1 cellular context compared by ENCODE assay signal in genomic region chr15:68791431-68792283, GRCh38.
TF ChIP-seq lines count a peak whose summit lies in the region.

No MANE protein-coding gene starts in this region.

TF ChIP-seq in GM12878, 131 proteins besides CTCF, POLR2A, EP300 and RAD21 (continued from another document and continues in another):
- no peak for TF ChIP-seq E4F1 (IDR thresholded peaks at IDR 0.05; ENCODE audit: borderline replicate concordance, partially characterized antibody)
- no peak for TF ChIP-seq HCFC1 (IDR thresholded peaks at IDR 0.05; ENCODE audit: low read length)
- no peak for TF ChIP-seq ZBTB11 (CRISPR knock-in tag; IDR thresholded peaks at IDR 0.05)
- no peak for TF ChIP-seq ZNF24 (IDR thresholded peaks at IDR 0.05)
- no peak for TF ChIP-seq CEBPZ (IDR thresholded peaks at IDR 0.05; ENCODE audit: low read depth, low read length)
- peak; percentile 55 for TF ChIP-seq MTA3 (IDR thresholded peaks at IDR 0.05; ENCODE audit: borderline replicate concordance, low read length)
- no peak for TF ChIP-seq HSF1 (IDR thresholded peaks at IDR 0.05; ENCODE audit: low read depth, low read length)
- TF ChIP-seq SREBF1 (IDR thresholded peaks at IDR 0.05; ENCODE audit: low read length) = no peak
- no peak for TF ChIP-seq SIX5 (IDR thresholded peaks at IDR 0.05; ENCODE audit: low read depth, low read length, severe bottlenecking)
- TF ChIP-seq JUNB (IDR thresholded peaks at IDR 0.05) = peak; percentile 34; the same call in 1 of the 2 replicates
- no peak for TF ChIP-seq E2F4 (IDR thresholded peaks at IDR 0.05; ENCODE audit: low read depth, low read length)
- no peak for TF ChIP-seq ESRRA (IDR thresholded peaks at IDR 0.05; ENCODE audit: low read length)
- TF ChIP-seq BCL3 (IDR thresholded peaks at IDR 0.05; ENCODE audit: borderline replicate concordance, insufficient read depth, low read depth, low read length, poor library complexity, severe bottlenecking) = peak; percentile 48
- no peak for TF ChIP-seq NRF1 (conservative IDR thresholded peaks at IDR 0.05; ENCODE audit: low read depth, low read length)
- TF ChIP-seq RCOR1 (conservative IDR thresholded peaks at IDR 0.05; ENCODE audit: low read depth, low read length) = no peak
- TF ChIP-seq TCF3 (IDR thresholded peaks at IDR 0.05; ENCODE audit: borderline replicate concordance, insufficient read depth, low read depth, low read length) = 0 out of 2 replicates have a peak, but pooled peaks have one; percentile 9
- no peak for TF ChIP-seq FOS (IDR thresholded peaks at IDR 0.05; ENCODE audit: borderline replicate concordance, extremely low read depth, insufficient read length)
- TF ChIP-seq ZNF207 (IDR thresholded peaks at IDR 0.05; ENCODE audit: borderline replicate concordance) = no peak
- TF ChIP-seq SP1 (IDR thresholded peaks at IDR 0.05; ENCODE audit: low read depth, low read length) = no peak
- no peak for TF ChIP-seq SMAD1 (IDR thresholded peaks at IDR 0.05; ENCODE audit: low read depth, partially characterized antibody)
- TF ChIP-seq CUX1 (IDR thresholded peaks at IDR 0.05; ENCODE audit: insufficient replicate concordance, low read depth, low read length) = peak; percentile 52
- peak; percentile 97 for TF ChIP-seq RUNX3 (IDR thresholded peaks at IDR 0.05; ENCODE audit: low read length)
- no peak for TF ChIP-seq ELK1 (IDR thresholded peaks at IDR 0.05; ENCODE audit: low read depth, low read length)
- no peak for TF ChIP-seq PKNOX1 (IDR thresholded peaks at IDR 0.05)
- TF ChIP-seq WRNIP1 (IDR thresholded peaks at IDR 0.05; ENCODE audit: borderline replicate concordance, low read depth, low read length) = peak; percentile 97; the same call in 1 of the 2 replicates
- no peak for TF ChIP-seq BMI1 (IDR thresholded peaks at IDR 0.05; ENCODE audit: borderline replicate concordance)
- no peak for TF ChIP-seq RBBP5 (conservative IDR thresholded peaks at IDR 0.05)
- no peak for TF ChIP-seq NR2C1 (IDR thresholded peaks at IDR 0.05)
- TF ChIP-seq ATF3 (IDR thresholded peaks at IDR 0.05; ENCODE audit: borderline replicate concordance, extremely low read depth, low read depth, low read length) = no peak
- TF ChIP-seq USF2 (IDR thresholded peaks at IDR 0.05; ENCODE audit: borderline replicate concordance, low read depth, low read length) = no peak
- TF ChIP-seq ZZZ3 (IDR thresholded peaks at IDR 0.05; ENCODE audit: control insufficient read depth, insufficient read length, low read depth) = no peak
- TF ChIP-seq SMARCA5 (IDR thresholded peaks at IDR 0.05) = no peak
- TF ChIP-seq ZNF274 (IDR thresholded peaks at IDR 0.05; ENCODE audit: insufficient read depth, insufficient read length) = no peak
- no peak for TF ChIP-seq TAF1 (IDR thresholded peaks at IDR 0.05; ENCODE audit: borderline replicate concordance, low read depth, low read length)
